Comparison of ENCODE assay signal across 19 cellular contexts in the genomic region with DNA sequence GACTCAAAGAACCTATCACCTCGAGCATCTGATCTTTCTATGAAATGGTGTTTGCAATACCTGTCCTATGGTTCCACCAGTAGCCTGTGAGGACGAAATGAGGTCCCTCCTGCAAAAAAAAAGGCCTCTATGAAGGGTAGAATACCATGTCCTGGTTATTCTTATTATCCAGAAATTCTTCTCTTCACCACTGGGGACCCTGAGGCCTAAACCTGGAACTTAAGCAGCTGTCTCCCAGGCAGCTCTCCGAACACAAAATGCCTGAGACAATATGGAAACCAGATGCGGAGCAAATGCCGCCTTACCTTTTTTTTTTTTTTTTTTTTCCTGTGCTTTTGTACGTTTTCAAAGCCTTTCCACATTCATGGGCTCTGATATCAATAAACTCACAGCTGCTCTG.
DNase-seq lines count a peak whose midpoint lies in the region; ATAC-seq and TF ChIP-seq lines count a peak whose summit lies in the region.
"Had no signal": no experiment of that assay in that cellular context is flagged by ENCODE, and none has a peak within 500 bp of the region (broad histone marks: within the 10 kb centered on the region; RNA-seq: fewer than 3 reads in every experiment).

No MANE protein-coding gene starts in this region.

- 60 to 67% (median 61%) methylated on average over 6 of the region's 6 CpGs for WGBS in psoas muscle, 3 donors

- no peaks in the 10 kb centered on the region for H3K4me1 Mint-ChIP-seq in activated T-cell treated with anti-CD3 and anti-CD28 coated beads, Interleukin-2, amount 50 U/mL, for 24 hours (ENCODE audit: low read depth)

- peak; percentile 13 for TF ChIP-seq CTCF in fibroblast of pulmonary artery (IDR thresholded peaks at IDR 0.05; ENCODE audit: low read length, missing control alignments)
- peak; percentile 6 for TF ChIP-seq CTCF in psoas muscle (IDR thresholded peaks at IDR 0.05)
- TF ChIP-seq CTCF in colonic mucosa (IDR thresholded peaks at IDR 0.05), result no peak

- H3K36me3 ChIP-seq in psoas muscle (ENCODE audit: insufficient read depth in 1 of 2, low read depth in 1 of 2) (no peaks in the 10 kb centered on the region), colonic mucosa (no peaks in the 10 kb centered on the region)
- H3K36me3 ChIP-seq: pancreas had no signal

- no peaks in the 10 kb centered on the region for H3K4me1 ChIP-seq in psoas muscle
- H3K4me1 ChIP-seq in colonic mucosa, result no peaks in the 10 kb centered on the region
- H3K4me1 ChIP-seq: pancreas, testis had no signal

- no peak for ATAC-seq in psoas muscle
- ATAC-seq: activated CD8-positive, alpha-beta T cell treated with anti-CD3 and anti-CD28 coated beads for 36 hours; GM12878; pancreas; Right ventricle myocardium inferior had no signal

- no peak overlapping the region for H3K27ac Mint-ChIP-seq in activated T-cell treated with anti-CD3 and anti-CD28 coated beads, Interleukin-2, amount 50 U/mL, for 24 hours
- H3K27ac Mint-ChIP-seq: activated CD8-positive, alpha-beta T cell treated with anti-CD3 and anti-CD28 coated beads for 36 hours had no signal

- intact Hi-C loops in psoas muscle (cut with DNase I), result no loop called here
- intact Hi-C loops in colonic mucosa (cut with DNase I), result no loop called here

- H3K4me3 ChIP-seq in fibroblast of pulmonary artery (replicated peaks; ENCODE audit: low read depth, low read length), result no peak overlapping the region
- no peak overlapping the region for H3K4me3 ChIP-seq in psoas muscle
- H3K4me3 ChIP-seq in colonic mucosa, result no peak overlapping the region
- H3K4me3 ChIP-seq: GM12878, lung, pancreas, testis had no signal

- H3K4me3 Mint-ChIP-seq in activated T-cell treated with anti-CD3 and anti-CD28 coated beads, Interleukin-2, amount 50 U/mL, for 24 hours, result no peak overlapping the region
- H3K4me3 Mint-ChIP-seq: activated CD8-positive, alpha-beta T cell treated with anti-CD3 and anti-CD28 coated beads for 36 hours had no signal

- H3K27me3 ChIP-seq in psoas muscle (ENCODE audit: insufficient read depth in 3 of 3, low read length in 2 of 3) (peaks cover 0 to 2% (median 0%) of the 10 kb centered on the region in 3 donors), colonic mucosa (no peaks in the 10 kb centered on the region)
- H3K27me3 ChIP-seq: pancreas, testis had no signal

- H3K9me3 Mint-ChIP-seq in activated T-cell treated with anti-CD3 and anti-CD28 coated beads, Interleukin-2, amount 50 U/mL, for 24 hours, result peaks cover 2% of the 10 kb centered on the region

- no peak overlapping the region for H3K9ac ChIP-seq in colonic mucosa (ENCODE audit: low read depth in 2 of 2, low read length in 2 of 2)

- DNase-seq in NCI-H82 (lab: John Stamatoyannopoulos, UW), result peak; percentile 30
- DNase-seq in NCI-H82 treated with DMSO at 0.1 percent for 48 hours (lab: John Stamatoyannopoulos, UW; ENCODE audit: unreplicated experiment), result no peak
- peak; percentile 57 for DNase-seq in SK-N-DZ (ENCODE audit: low spot score)
- no peak for DNase-seq in fibroblast of pulmonary artery (ENCODE audit: low read depth)
- DNase-seq in psoas muscle, result no peak
- DNase-seq in colonic mucosa, result no peak
- no peak for DNase-seq in NCI-H526 treated with DMSO at 0.1 percent for 48 hours (lab: John Stamatoyannopoulos, UW)
- no peak for DNase-seq in activated T-cell treated with anti-CD3 and anti-CD28 coated beads, Interleukin-2, amount 50 U/mL, for 24 hours
- DNase-seq: activated CD8-positive, alpha-beta T cell treated with anti-CD3 and anti-CD28 coated beads for 36 hours; Kasumi-1; NCI-H187 treated with DMSO at 0.1 percent for 48 hours; NCI-H69; pancreas; stimulated activated CD4-positive, alpha-beta T cell treated with anti-CD3 and anti-CD28 coated beads, Interleukin-15, amount 100 ng/mL, for 24 hours; testis had no signal

- H3K9me3 ChIP-seq in psoas muscle (no peaks in the 10 kb centered on the region), colonic mucosa (no peaks in the 10 kb centered on the region)
- H3K9me3 ChIP-seq: pancreas, testis had no signal

- no peaks in the 10 kb centered on the region for H3K36me3 Mint-ChIP-seq in activated T-cell treated with anti-CD3 and anti-CD28 coated beads, Interleukin-2, amount 50 U/mL, for 24 hours (ENCODE audit: low read depth)

- no peak overlapping the region for H3K27ac ChIP-seq in psoas muscle
- no peak overlapping the region for H3K27ac ChIP-seq in colonic mucosa
- H3K27ac ChIP-seq: HL-60, pancreas, testis had no signal

- H3K27me3 Mint-ChIP-seq in activated T-cell treated with anti-CD3 and anti-CD28 coated beads, Interleukin-2, amount 50 U/mL, for 24 hours, result no peaks in the 10 kb centered on the region
- H3K27me3 Mint-ChIP-seq: activated CD8-positive, alpha-beta T cell treated with anti-CD3 and anti-CD28 coated beads for 36 hours had no signal

Comparison
In these comparisons a context has a peak if more than half of its experiments do, and no peak if none do; other contexts are left out.
1. DNase-seq: peak in NCI-H82 (single experiment) and SK-N-DZ (single experiment); none in NCI-H82 treated with DMSO at 0.1 percent for 48 hours (single experiment), fibroblast of pulmonary artery (single experiment), psoas muscle (0 of 2), colonic mucosa (single experiment), NCI-H526 treated with DMSO at 0.1 percent for 48 hours (single experiment) and activated T-cell treated with anti-CD3 and anti-CD28 coated beads, Interleukin-2, amount 50 U/mL, for 24 hours (single experiment).